In the genomic region with DNA sequence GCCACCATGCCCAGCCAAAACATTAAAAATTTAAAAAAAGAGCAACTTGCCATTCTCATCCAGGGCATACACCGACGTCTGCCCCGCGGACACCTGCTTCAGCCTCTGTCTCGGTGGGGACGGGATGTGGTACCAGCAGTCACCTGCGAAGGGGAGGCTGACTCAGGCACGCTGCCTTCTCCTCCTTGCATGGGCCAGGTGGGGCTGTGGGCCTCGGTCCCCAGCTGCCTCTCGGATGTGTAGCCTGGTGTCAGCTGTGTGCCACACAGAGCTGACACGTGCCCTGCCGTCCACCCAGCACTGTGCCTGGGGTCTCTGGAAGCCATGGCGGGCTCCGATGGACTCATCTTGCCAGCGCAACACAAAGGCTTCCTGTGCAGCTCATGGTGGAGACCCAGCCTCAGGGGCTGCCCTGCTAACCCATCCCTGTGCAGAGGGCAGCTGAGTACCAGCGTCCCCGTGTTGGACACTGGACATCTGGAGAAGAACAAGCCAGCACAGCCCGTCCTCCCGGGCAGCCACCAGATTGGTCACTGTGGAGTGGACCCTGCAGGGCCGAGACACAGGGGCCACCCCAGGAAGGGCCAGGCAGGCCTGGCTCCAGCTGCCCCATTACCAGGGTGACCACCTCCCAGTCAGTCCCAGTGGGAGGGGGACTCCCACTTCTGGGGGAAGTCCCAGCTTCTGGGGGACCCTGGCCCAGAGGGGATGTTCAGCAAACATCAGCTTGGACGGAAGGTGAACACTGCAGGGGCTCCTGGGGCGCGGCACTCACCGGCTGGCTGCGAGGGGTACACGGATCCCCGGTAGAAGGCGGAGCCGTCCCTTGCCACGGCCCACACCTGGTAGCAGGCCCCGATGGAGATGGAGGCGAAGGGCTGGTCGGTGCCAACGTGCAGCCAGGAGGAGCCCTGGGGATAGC, we compare ENCODE assay signal across 19 cellular contexts. TPM values are rescaled to one million over a fixed set of nuclear protein-coding genes. Genes with fewer than 3 reads are reported as not detected.
DNase-seq lines count a peak whose midpoint lies in the region; ATAC-seq and TF ChIP-seq lines count a peak whose summit lies in the region.
"Had no signal": no experiment of that assay in that cellular context is flagged by ENCODE, and none has a peak within 500 bp of the region (broad histone marks: within the 10 kb centered on the region; RNA-seq: fewer than 3 reads in every experiment).

No MANE protein-coding gene starts in this region.

- no peak overlapping the region for H3K27ac ChIP-seq in heart left ventricle
- no peak overlapping the region for H3K27ac ChIP-seq in lower lobe of right lung
- H3K27ac ChIP-seq in upper lobe of right lung = no peak overlapping the region
- H3K27ac ChIP-seq: BLaER1 treated with 17β-estradiol and CSF1 and Interleukin-3, amounts not matched to agents 10 nM and 100 nM; PC-9 had no signal

- peak in 2 of 4 donors; percentile 15 to 18 for ATAC-seq in heart left ventricle
- ATAC-seq in left ventricle myocardium superior = no peak
- ATAC-seq in lower lobe of right lung = no peak
- no peak for ATAC-seq in upper lobe of right lung
- ATAC-seq in activated CD8-positive, alpha-beta T cell treated with anti-CD3 and anti-CD28 coated beads for 36 hours = no peak
- no peak for ATAC-seq in HG03045 (IDR thresholded peaks at IDR 0.05; ENCODE audit: unreplicated experiment)
- ATAC-seq: K562 had no signal

- H3K27me3 ChIP-seq in heart left ventricle (no peaks in the 10 kb centered on the region), lower lobe of right lung (ENCODE audit: low read depth) (no peaks in the 10 kb centered on the region), upper lobe of right lung (no peaks in the 10 kb centered on the region)
- H3K27me3 ChIP-seq: BLaER1 treated with 17β-estradiol and CSF1 and Interleukin-3, amounts not matched to agents 10 nM and 100 nM had no signal

- H3K36me3 Mint-ChIP-seq in endothelial cell (ENCODE audit: low read depth, unreplicated experiment) = peaks cover 19% of the 10 kb centered on the region
- H3K36me3 Mint-ChIP-seq in activated CD8-positive, alpha-beta T cell treated with anti-CD3 and anti-CD28 coated beads for 36 hours (ENCODE audit: low read depth) = peaks cover 9% of the 10 kb centered on the region

- H3K4me1 ChIP-seq in heart left ventricle (no peaks in the 10 kb centered on the region), lower lobe of right lung (no peaks in the 10 kb centered on the region), upper lobe of right lung (no peaks in the 10 kb centered on the region)

- DNase-seq in heart left ventricle = peak in 3 of 5 donors; percentile 13 to 52 (median 22)
- no peak for DNase-seq in left ventricle myocardium superior
- DNase-seq in endothelial cell (ENCODE audit: low spot score) = no peak
- DNase-seq in lower lobe of right lung = peak; percentile 44
- peak; percentile 57 for DNase-seq in upper lobe of right lung
- no peak for DNase-seq in AML-193 (lab: John Stamatoyannopoulos, UW)
- no peak for DNase-seq in activated CD8-positive, alpha-beta T cell treated with anti-CD3 and anti-CD28 coated beads for 36 hours
- DNase-seq: DND-41, GOT3, MV-4-11, NCI-H1417 treated with DMSO at 0.1 percent for 48 hours, NCI-H2029, NCI-H2171 treated with DMSO at 0.1 percent for 48 hours, NCI-H510A, NCI-H774, PC-9 had no signal

- POLR2A ChIA-PET in activated CD8-positive, alpha-beta T cell treated with anti-CD3 and anti-CD28 coated beads for 36 hours (lab: Charles Lee) = no interaction called here

- peak overlapping the region; percentile 42 for H3K4me3 Mint-ChIP-seq in endothelial cell (ENCODE audit: unreplicated experiment)
- no peak overlapping the region for H3K4me3 Mint-ChIP-seq in activated CD8-positive, alpha-beta T cell treated with anti-CD3 and anti-CD28 coated beads for 36 hours

- CTCF ChIA-PET in activated CD8-positive, alpha-beta T cell treated with anti-CD3 and anti-CD28 coated beads for 36 hours (lab: Charles Lee) = no interaction called here

- H3K27ac Mint-ChIP-seq in endothelial cell (ENCODE audit: unreplicated experiment) = no peak overlapping the region
- no peak overlapping the region for H3K27ac Mint-ChIP-seq in activated CD8-positive, alpha-beta T cell treated with anti-CD3 and anti-CD28 coated beads for 36 hours

- no peak for TF ChIP-seq POLR2A in heart left ventricle (IDR thresholded peaks at IDR 0.05)

- H3K9me3 ChIP-seq in heart left ventricle = no peaks in the 10 kb centered on the region
- no peaks in the 10 kb centered on the region for H3K9me3 ChIP-seq in lower lobe of right lung
- no peaks in the 10 kb centered on the region for H3K9me3 ChIP-seq in upper lobe of right lung
- H3K9me3 ChIP-seq: BLaER1 treated with 17β-estradiol and CSF1 and Interleukin-3, amounts not matched to agents 10 nM and 100 nM had no signal

- WGBS in heart left ventricle, 4 donors = 94 to 97% (median 96%) methylated on average over 26 to 34 of the region's 34 CpGs

- peaks cover 16% of the 10 kb centered on the region for H3K4me1 Mint-ChIP-seq in endothelial cell (ENCODE audit: unreplicated experiment)
- peaks cover 13% of the 10 kb centered on the region for H3K4me1 Mint-ChIP-seq in activated CD8-positive, alpha-beta T cell treated with anti-CD3 and anti-CD28 coated beads for 36 hours (ENCODE audit: low read depth)

- intact Hi-C loops in heart left ventricle (cut with DNase I) = no loop called here
- intact Hi-C loops in left ventricle myocardium superior (cut with micrococcal nuclease) = no loop called here
- intact Hi-C loops in lower lobe of right lung (cut with DNase I) = no loop called here
- intact Hi-C loops in upper lobe of right lung (cut with DNase I) = no loop called here
- intact Hi-C loops in activated CD8-positive, alpha-beta T cell treated with anti-CD3 and anti-CD28 coated beads for 36 hours (cut with micrococcal nuclease) = no loop called here

- H3K36me3 ChIP-seq in heart left ventricle = peaks cover 0 to 83% (median 67%) of the 10 kb centered on the region in 9 donors
- peaks cover 72% of the 10 kb centered on the region for H3K36me3 ChIP-seq in lower lobe of right lung
- peaks cover 55% of the 10 kb centered on the region for H3K36me3 ChIP-seq in upper lobe of right lung

- H3K27me3 Mint-ChIP-seq in endothelial cell (ENCODE audit: unreplicated experiment) = peaks cover 5% of the 10 kb centered on the region
- H3K27me3 Mint-ChIP-seq in activated CD8-positive, alpha-beta T cell treated with anti-CD3 and anti-CD28 coated beads for 36 hours = no peaks in the 10 kb centered on the region

- no peaks in the 10 kb centered on the region for H3K9me3 Mint-ChIP-seq in endothelial cell (ENCODE audit: unreplicated experiment)
- no peaks in the 10 kb centered on the region for H3K9me3 Mint-ChIP-seq in activated CD8-positive, alpha-beta T cell treated with anti-CD3 and anti-CD28 coated beads for 36 hours

- no peak for TF ChIP-seq CTCF in heart left ventricle (IDR thresholded peaks at IDR 0.05)
- TF ChIP-seq CTCF in endothelial cell (IDR thresholded peaks at IDR 0.05; ENCODE audit: unreplicated experiment) = no peak
- TF ChIP-seq CTCF in lower lobe of right lung (IDR thresholded peaks at IDR 0.05) = no peak
- no peak for TF ChIP-seq CTCF in upper lobe of right lung (IDR thresholded peaks at IDR 0.05)
- no peak for TF ChIP-seq CTCF in activated CD8-positive, alpha-beta T cell treated with anti-CD3 and anti-CD28 coated beads for 36 hours (IDR thresholded peaks at IDR 0.05)

- H3K4me3 ChIP-seq in heart left ventricle = no peak overlapping the region
- no peak overlapping the region for H3K4me3 ChIP-seq in lower lobe of right lung
- H3K4me3 ChIP-seq in upper lobe of right lung = no peak overlapping the region
- H3K4me3 ChIP-seq: BLaER1 treated with 17β-estradiol and CSF1 and Interleukin-3, amounts not matched to agents 10 nM and 100 nM; K562; PC-9 had no signal

RNA-seq across cellular contexts. Expression of a gene that starts 10.6 kb away (rescaled TPM):
- 1 to 10 TPM in 1 of 9 donors, under 1 TPM in 1, not detected in 7; 0.61 to 1.3 TPM for total RNA-seq in heart left ventricle
- under 1 TPM in 1 of 2 donors, not detected in 1; 0.26 TPM for polyA plus RNA-seq in heart left ventricle
- not detected for total RNA-seq in left ventricle myocardium superior
- total RNA-seq in endothelial cell (ENCODE audit: unreplicated experiment) = 1.2 TPM
- 1.2 TPM for total RNA-seq in lower lobe of right lung
- 0.81 TPM for total RNA-seq in upper lobe of right lung
- total RNA-seq in activated CD8-positive, alpha-beta T cell treated with anti-CD3 and anti-CD28 coated beads for 36 hours = under 1 TPM in 1 of 2 experiments, not detected in 1; 0.94 TPM

RNA-seq across cellular contexts. Expression of a gene that starts 30.2 kb away (rescaled TPM):
- total RNA-seq in heart left ventricle (10 to 100 TPM; 12.2 to 33.0 (median 22.7) TPM), left ventricle myocardium superior (25.2 TPM), endothelial cell (ENCODE audit: unreplicated experiment) (129 TPM), lower lobe of right lung (50.1 TPM), upper lobe of right lung (55.2 TPM)
- 10 to 100 TPM; 10.9 to 23.2 TPM for polyA plus RNA-seq in heart left ventricle
- total RNA-seq in activated CD8-positive, alpha-beta T cell treated with anti-CD3 and anti-CD28 coated beads for 36 hours = 10 to 100 TPM; 25.6 to 25.7 TPM

RNA-seq across cellular contexts. Expression of a gene that starts 59.6 kb away (rescaled TPM):
- total RNA-seq in heart left ventricle (100 to 1,000 TPM in 7 of 9 donors, 10 to 100 TPM in 2; 51.0 to 274 (median 223) TPM), left ventricle myocardium superior (269 TPM), endothelial cell (ENCODE audit: unreplicated experiment) (300 TPM), lower lobe of right lung (516 TPM), upper lobe of right lung (530 TPM)
- polyA plus RNA-seq in heart left ventricle = 100 to 1,000 TPM; 236 to 237 TPM
- total RNA-seq in activated CD8-positive, alpha-beta T cell treated with anti-CD3 and anti-CD28 coated beads for 36 hours = 10 to 100 TPM; 44.9 to 47.6 TPM

Comparison
In these comparisons a context has a peak if more than half of its experiments do, and no peak if none do; other contexts are left out.
1. DNase-seq: peak in heart left ventricle (3 of 5), lower lobe of right lung (single experiment) and upper lobe of right lung (single experiment); none in left ventricle myocardium superior (single experiment), endothelial cell (single experiment), AML-193 (0 of 2) and activated CD8-positive, alpha-beta T cell treated with anti-CD3 and anti-CD28 coated beads for 36 hours (single experiment).